ENCODE assay signal across 20 cellular contexts in genomic region chr2:88842656-88843055, GRCh38.
DNase-seq lines count a peak whose midpoint lies in the region; ATAC-seq and TF ChIP-seq lines count a peak whose summit lies in the region.
"Had no signal": no experiment of that assay in that cellular context is flagged by ENCODE, and none has a peak within 500 bp of the region (broad histone marks: within the 10 kb centered on the region; RNA-seq: fewer than 3 reads in every experiment).

No MANE protein-coding gene starts in this region.

- WGBS in spleen, 5 donors: 35 to 85% (median 76%) methylated on average over 1 of the region's 1 CpG

- H3K36me3 ChIP-seq in Karpas-422 (ENCODE audit: insufficient read depth, low read length) (no peaks in the 10 kb centered on the region), spleen (no peaks in the 10 kb centered on the region)

- TF ChIP-seq POLR2A in spleen (IDR thresholded peaks at IDR 0.05): no peak

- TF ChIP-seq CTCF in GM12864 (IDR thresholded peaks at IDR 0.05; ENCODE audit: low read depth, low read length, missing control alignments) (no peak), choroid plexus epithelial cell (conservative IDR thresholded peaks at IDR 0.05; ENCODE audit: low read depth, low read length) (no peak), spleen (IDR thresholded peaks at IDR 0.05 in 8 of 11, conservative IDR thresholded peaks at IDR 0.05 in 3 of 11) (no peak), coronary artery (IDR thresholded peaks at IDR 0.05) (no peak)

- H3K9me3 ChIP-seq in Karpas-422 (ENCODE audit: low read length) (no peaks in the 10 kb centered on the region), spleen (peaks cover 0 to 9% (median 0%) of the 10 kb centered on the region in 8 donors)

- peaks cover 28% of the 10 kb centered on the region for H3K79me2 ChIP-seq in Karpas-422 (ENCODE audit: low read length)

- no peak for ATAC-seq in HG03378 (IDR thresholded peaks at IDR 0.05; ENCODE audit: unreplicated experiment)
- ATAC-seq in GM18909 (IDR thresholded peaks at IDR 0.05; ENCODE audit: poor library complexity, unreplicated experiment): no peak

- intact Hi-C loops in spleen (cut with DNase I; ENCODE audit: low total_unique reads): no loop called here

- H3K4me1 ChIP-seq in Karpas-422 (ENCODE audit: low read length) (peaks cover 99% of the 10 kb centered on the region), spleen (peaks cover 2 to 36% (median 14%) of the 10 kb centered on the region in 6 donors)

- H4K20me1 ChIP-seq in Karpas-422 (ENCODE audit: insufficient read depth, low read depth, low read length): no peaks in the 10 kb centered on the region

- H3K9ac ChIP-seq in Karpas-422 (ENCODE audit: low read length): peak overlapping the region; percentile 76

- DNase-seq in GM12864 (ENCODE audit: low read depth) (no peak), Karpas-422 (peak; percentile 72), choroid plexus epithelial cell (ENCODE audit: low read depth) (peak; percentile 45), spleen (no peak), A172 (ENCODE audit: low spot score) (no peak), coronary artery (ENCODE audit: low spot score) (no peak)
- DNase-seq: CD4-positive, alpha-beta memory T cell; H7; HFFc6; NCI-H1417; NCI-H1694 treated with DMSO at 0.1 percent for 48 hours; NCI-H2081 treated with DMSO at 0.1 percent for 48 hours; NCI-H2171 treated with DMSO at 0.1 percent for 48 hours; NCI-H524 treated with DMSO at 0.1 percent for 48 hours; NCI-H82; SHP77 treated with DMSO at 0.1 percent for 48 hours had no signal

- H3K27ac ChIP-seq in Karpas-422 (ENCODE audit: low read length): peak overlapping the region; percentile 100
- H3K27ac ChIP-seq in spleen: peak overlapping the region in 6 of 8 donors; percentile 36 to 86 (median 68)
- no peak overlapping the region for H3K27ac ChIP-seq in coronary artery
- H3K27ac ChIP-seq: RWPE1, SK-N-MC had no signal

- H3K4me2 ChIP-seq in Karpas-422 (ENCODE audit: low read depth, low read length, poor library complexity, severe bottlenecking): peak overlapping the region; percentile 81

- H3K9me2 ChIP-seq in Karpas-422 (replicated peaks; ENCODE audit: insufficient read depth, low read length): no peaks in the 10 kb centered on the region

- H3K4me3 ChIP-seq in GM12864 (ENCODE audit: low read depth, low read length) (peak overlapping the region; percentile 0; the same call in 1 of the 2 replicates), Karpas-422 (ENCODE audit: low read length) (peak overlapping the region; percentile 49), choroid plexus epithelial cell (ENCODE audit: low read depth, low read length) (no peak overlapping the region), spleen (no peak overlapping the region), coronary artery (no peak overlapping the region)
- H3K4me3 ChIP-seq: SK-N-MC had no signal

- no peaks in the 10 kb centered on the region for H3K27me3 ChIP-seq in Karpas-422 (ENCODE audit: low read length)
- H3K27me3 ChIP-seq in spleen (replicated peaks in 1 of 7): no peaks in the 10 kb centered on the region

- no peak overlapping the region for H2AFZ ChIP-seq in Karpas-422 (ENCODE audit: low read length)

Comparison
In these comparisons a context has a peak if more than half of its experiments do, and no peak if none do; other contexts are left out.
1. DNase-seq: peak in Karpas-422 (single experiment) and choroid plexus epithelial cell (single experiment); none in GM12864 (single experiment), spleen (single experiment), A172 (single experiment) and coronary artery (single experiment).
2. H3K4me3 ChIP-seq: peak in GM12864 (single experiment) and Karpas-422 (single experiment); none in choroid plexus epithelial cell (single experiment), spleen (0 of 8) and coronary artery (single experiment).
3. H3K27ac ChIP-seq: peak in Karpas-422 (single experiment) and spleen (6 of 8); none in coronary artery (0 of 2).